In genomic region chr16:29962344-29962994, GRCh38 we compare ENCODE assay signal across 7 cellular contexts. TPM values are rescaled to one million over a fixed set of nuclear protein-coding genes. Genes with fewer than 3 reads are reported as not detected.
DNase-seq lines count a peak whose midpoint lies in the region; ATAC-seq, FAIRE-seq and TF ChIP-seq lines count a peak whose summit lies in the region.

No MANE protein-coding gene starts in this region.

- H3K18ac ChIP-seq in H1 (ENCODE audit: extremely low read depth, low read length), result 0 out of 2 replicates have a peak overlapping the region, but pooled peaks have one; percentile 19

- peak overlapping the region; percentile 3 for H3K56ac ChIP-seq in H1 (replicated peaks; ENCODE audit: insufficient read length, low read depth, low read length)

- no peak overlapping the region for H2BK12ac ChIP-seq in H1 (ENCODE audit: low read depth, low read length)

- no peak overlapping the region for H2BK20ac ChIP-seq in H1 (ENCODE audit: low read length)

- BruUV-seq in OCI-LY7 (replicated peaks; lab: Mats Ljungman, UMichigan), result TSS peak; percentile 91

- H3K27ac ChIP-seq in GM23248, result peak overlapping the region; percentile 74
- no peak overlapping the region for H3K27ac ChIP-seq in OCI-LY7 (ENCODE audit: low read depth, low read length, poor library complexity, severe bottlenecking)
- no peak overlapping the region for H3K27ac ChIP-seq in H1 (ENCODE audit: low read depth, low read length)
- H3K27ac ChIP-seq in mucosa of rectum (ENCODE audit: low read depth in 2 of 2, low read length in 2 of 2), result peak overlapping the region; percentile 91 to 94

- peak overlapping the region; percentile 77 for H2AFZ ChIP-seq in GM23248
- peak overlapping the region; percentile 49; the same call in 1 of the 2 replicates for H2AFZ ChIP-seq in OCI-LY7 (ENCODE audit: low read length)
- H2AFZ ChIP-seq in H1 (ENCODE audit: low read length), result peak overlapping the region; percentile 39; the same call in 1 of the 2 replicates

- H3K4ac ChIP-seq in H1 (replicated peaks; ENCODE audit: insufficient read length, low read depth, low read length), result peak overlapping the region; percentile 2

- no peaks in the 10 kb centered on the region for H3K27me3 ChIP-seq in GM23248 (replicated peaks; ENCODE audit: insufficient read depth)
- peaks cover 0 to 2% (median 0%) of the 10 kb centered on the region in 4 experiments; a peak in 1 of 7 replicates for H3K27me3 ChIP-seq in H1 (replicated peaks in 1 of 4; ENCODE audit: control insufficient read depth in 3 of 4, extremely low read depth in 1 of 4, insufficient read depth in 3 of 4, low read length in 3 of 4)
- H3K27me3 ChIP-seq in mucosa of rectum (ENCODE audit: control insufficient read depth in 2 of 2, insufficient read depth in 2 of 2, low read length in 2 of 2), result no peaks in the 10 kb centered on the region

- H2BK5ac ChIP-seq in H1 (ENCODE audit: low read depth, low read length), result peak overlapping the region; percentile 35; the same call in 1 of the 2 replicates

- H3K9ac ChIP-seq in GM23248 (peak overlapping the region; percentile 87), H1 (replicated peaks in 1 of 4; ENCODE audit: extremely low read depth in 1 of 4, low read depth in 3 of 4, low read length in 3 of 4) (peak overlapping the region in 2 of 4 experiments; percentile 66 to 74; a peak in 4 of 7 replicates), mucosa of rectum (ENCODE audit: low read depth in 1 of 2, low read length in 2 of 2) (peak overlapping the region; percentile 76 to 90)

- no peak for TF ChIP-seq EP300 in H1 (IDR thresholded peaks at IDR 0.05; ENCODE audit: borderline replicate concordance in 1 of 2, low read depth in 2 of 2, low read length in 2 of 2)

- no peaks in the 10 kb centered on the region for H3K36me3 ChIP-seq in GM23248 (ENCODE audit: low read depth)
- peaks cover 10% of the 10 kb centered on the region for H3K36me3 ChIP-seq in OCI-LY7 (ENCODE audit: insufficient read depth, low read length)
- peaks cover 0 to 4% (median 0%) of the 10 kb centered on the region in 4 experiments; a peak in 1 of 8 replicates for H3K36me3 ChIP-seq in H1 (ENCODE audit: control insufficient read depth in 2 of 4, insufficient read depth in 4 of 4, low read length in 3 of 4)
- no peaks in the 10 kb centered on the region for H3K36me3 ChIP-seq in mucosa of rectum (ENCODE audit: control insufficient read depth in 2 of 2, insufficient read depth in 2 of 2, low read length in 2 of 2)

- H2BK120ac ChIP-seq in H1 (replicated peaks; ENCODE audit: low read depth, low read length), result no peak overlapping the region

- TF ChIP-seq CTCF in OCI-LY7 (conservative IDR thresholded peaks at IDR 0.05; ENCODE audit: low read length), result no peak
- no peak for TF ChIP-seq CTCF in H1 (IDR thresholded peaks at IDR 0.05; ENCODE audit: control extremely low read depth in 1 of 3, insufficient read depth in 1 of 3, low read depth in 1 of 3, low read length in 3 of 3)

- no peak for FAIRE-seq in H1 (lab: Jason Lieb, UNC)

- 1 to 2% methylated on average over 18 of the region's 18 CpGs for WGBS in GM23248 (ENCODE audit: low coverage in 1 of 2, low lambda C conversion rate in 2 of 2, missing lambda C conversion rate in 2 of 2), 2 experiments
- 33% methylated on average over 18 of the region's 18 CpGs; no CpG with 5 or more reads in 1 of the 2 experiments for WGBS in H1 (ENCODE audit: extremely low coverage in 1 of 2, insufficient coverage in 1 of 2, insufficient read length in 1 of 2, insufficient replicate concordance in 2 of 2, low coverage in 1 of 2, low lambda C conversion rate in 2 of 2, missing lambda C conversion rate in 1 of 2), 2 experiments

- H3K79me1 ChIP-seq in H1 (ENCODE audit: low read depth, low read length), result no peaks in the 10 kb centered on the region

- H3K14ac ChIP-seq in H1 (ENCODE audit: insufficient read length), result no peak overlapping the region

- DNase-seq in GM23248 (peak; percentile 58), OCI-LY7 (ENCODE audit: low spot score) (no peak), H1 (ENCODE audit: low read depth in 1 of 2, low spot score in 2 of 2) (no peak)
- DNase-seq in stimulated activated CD4-positive, alpha-beta T cell treated with anti-CD3 and anti-CD28 coated beads, Interleukin-4, amount 100 ng/mL, for 4 hours, result no peak

- H3K23me2 ChIP-seq in H1 (ENCODE audit: low read depth, low read length), result peaks cover 12% of the 10 kb centered on the region

- H3K79me2 ChIP-seq in GM23248 (ENCODE audit: insufficient read depth) (peaks cover 23% of the 10 kb centered on the region), OCI-LY7 (ENCODE audit: insufficient read depth, low read depth, low read length) (no peaks in the 10 kb centered on the region), H1 (ENCODE audit: control insufficient read depth in 1 of 2, insufficient read depth in 2 of 2, low read length in 2 of 2) (no peaks in the 10 kb centered on the region)

- H3K4me1 ChIP-seq in GM23248 (ENCODE audit: insufficient read depth) (peaks cover 9% of the 10 kb centered on the region; the same call in 1 of the 2 replicates), OCI-LY7 (ENCODE audit: insufficient read depth, low read length, poor library complexity, severe bottlenecking) (peaks cover 17% of the 10 kb centered on the region), H1 (replicated peaks in 1 of 4; ENCODE audit: control insufficient read depth in 3 of 4, insufficient read depth in 4 of 4, low read length in 3 of 4) (peaks cover 0 to 5% (median 3%) of the 10 kb centered on the region in 4 experiments; a peak in 5 of 7 replicates), mucosa of rectum (ENCODE audit: control insufficient read depth in 2 of 2, insufficient read depth in 2 of 2, low read length in 2 of 2) (peaks cover 18 to 20% of the 10 kb centered on the region in 2 donors)

- H3K9me3 ChIP-seq in GM23248 (ENCODE audit: low read depth), result no peaks in the 10 kb centered on the region
- no peaks in the 10 kb centered on the region for H3K9me3 ChIP-seq in OCI-LY7 (ENCODE audit: low read length)
- H3K9me3 ChIP-seq in H1 (ENCODE audit: insufficient read depth in 2 of 2, low read depth in 1 of 2, low read length in 1 of 2), result no peaks in the 10 kb centered on the region
- no peaks in the 10 kb centered on the region for H3K9me3 ChIP-seq in mucosa of rectum (ENCODE audit: control insufficient read depth in 2 of 2, low read length in 2 of 2)

- no peak overlapping the region for H4K5ac ChIP-seq in H1 (ENCODE audit: insufficient read length, low read depth, low read length)

- POLR2A ChIA-PET in OCI-LY7 (lab: Charles Lee), result interaction anchor here (0.6 to 3.4 kb wide), 6 partner anchors 10 to 36 kb away, joined by 3 to 56 read pairs (median 6); partner anchors contain the start of genes KCTD13 and TAOK2
- POLR2A ChIA-PET in H1 (lab: Charles Lee; ENCODE audit: partially characterized antibody), result interaction anchor here (0.9 to 3.6 kb wide), 9 partner anchors 10 to 261 kb away, joined by 3 to 33 read pairs (median 4); partner anchors contain the start of genes KCTD13, MAZ, TAOK2 and TBX6

- H3K9me2 ChIP-seq in GM23248 (ENCODE audit: insufficient read depth) (no peaks in the 10 kb centered on the region), OCI-LY7 (ENCODE audit: insufficient read depth, low read length) (no peaks in the 10 kb centered on the region)

- H3K4me2 ChIP-seq in GM23248 (ENCODE audit: unreplicated experiment) (peak overlapping the region; percentile 95), OCI-LY7 (ENCODE audit: low read length) (peak overlapping the region; percentile 95), H1 (ENCODE audit: insufficient read depth in 1 of 2, low read depth in 2 of 2, low read length in 2 of 2) (peak overlapping the region; percentile 87 to 93)

- no peak overlapping the region for H2AK5ac ChIP-seq in H1 (ENCODE audit: low read depth, low read length)

- no peak for TF ChIP-seq RAD21 in H1 (IDR thresholded peaks at IDR 0.05 in 1 of 2, conservative IDR thresholded peaks at IDR 0.05 in 1 of 2; ENCODE audit: low read depth in 2 of 2, low read length in 2 of 2)

- in situ Hi-C loops in GM23248 (cut with MboI), result no loop called here

- H4K20me1 ChIP-seq in GM23248 (ENCODE audit: insufficient read depth), result no peaks in the 10 kb centered on the region
- no peaks in the 10 kb centered on the region for H4K20me1 ChIP-seq in OCI-LY7 (ENCODE audit: insufficient read depth, low read length)
- no peaks in the 10 kb centered on the region for H4K20me1 ChIP-seq in H1 (replicated peaks in 1 of 2; ENCODE audit: control insufficient read depth in 1 of 2, insufficient read depth in 2 of 2, low read length in 2 of 2)

- H4K91ac ChIP-seq in H1 (replicated peaks; ENCODE audit: insufficient read length, low read length), result peak overlapping the region; percentile 30

- H4K8ac ChIP-seq in H1 (ENCODE audit: extremely low read depth, insufficient read depth, low read length), result peak overlapping the region; percentile 7; the same call in 1 of the 2 replicates

- ATAC-seq in HG03378 (IDR thresholded peaks at IDR 0.05; ENCODE audit: unreplicated experiment), result no peak
- no peak for ATAC-seq in GM21390 (IDR thresholded peaks at IDR 0.05; ENCODE audit: unreplicated experiment)

- intact Hi-C loops in OCI-LY7 (cut with micrococcal nuclease; ENCODE audit: unreplicated experiment), result no loop called here

- CTCF ChIA-PET in OCI-LY7 (lab: Charles Lee; ENCODE audit: unreplicated experiment), result interaction anchor here (0.6 to 0.9 kb wide), 2 partner anchors 11 to 235 kb away, joined by 3 to 6 read pairs; partner anchors contain the start of gene TAOK2
- CTCF ChIA-PET in H1 (lab: Charles Lee; ENCODE audit: partially characterized antibody), result interaction anchor here (0.5 to 2.5 kb wide), 10 partner anchors 10 to 649 kb away, joined by 3 to 16 read pairs (median 5); partner anchors contain the start of gene KCTD13

- H3K23ac ChIP-seq in H1 (ENCODE audit: insufficient read length), result no peak overlapping the region

- H3F3A ChIP-seq in GM23248 (ENCODE audit: insufficient read depth), result no peaks in the 10 kb centered on the region

- no peak for TF ChIP-seq POLR2A in H1 (IDR thresholded peaks at IDR 0.05; ENCODE audit: control extremely low read depth in 1 of 2, low read depth in 2 of 2, low read length in 2 of 2)

- H2BK15ac ChIP-seq in H1 (ENCODE audit: low read length), result no peak overlapping the region

- H3K4me3 ChIP-seq in GM23248 (peak overlapping the region; percentile 78), OCI-LY7 (ENCODE audit: low read depth, low read length, poor library complexity, severe bottlenecking) (peak overlapping the region; percentile 75), H1 (ENCODE audit: extremely low read depth in 1 of 4, insufficient read depth in 2 of 4, low read depth in 3 of 4, low read length in 4 of 4) (peak overlapping the region; percentile 51 to 81 (median 72)), mucosa of rectum (ENCODE audit: low read length in 2 of 2) (peak overlapping the region; percentile 81 to 90)

RNA-seq across cellular contexts. Expression of gene TMEM219, which starts 0.6 kb away (rescaled TPM):
- 91.6 and 124 TPM in 2 replicates for total RNA-seq in GM23248 (2014; rRNA removed; shearing (Covaris generic))
- polyA plus RNA-seq in GM23248 (2016; fragmentation: Nextera tagmentation; extraction: Ambion mirVana) (162 and 166 TPM in 2 replicates), H1 (2011; rRNA removed) (116 and 150 TPM in 2 replicates)
- total RNA-seq in OCI-LY7 (2014; rRNA removed; shearing (Covaris generic)), result 75.7 and 94.1 TPM in 2 replicates
- 82.9 and 88.6 TPM in 2 replicates for total RNA-seq in OCI-LY7 (2022)
- 60.2 and 64.9 TPM in 2 replicates for total RNA-seq in H1 (2021; fragmentation: NEBNext Ultra II Directional; extraction: Animal tissue kit (Norgen Biotek cat#: 25700))
- polyA plus RNA-seq in H1 (2011; cell fraction: cytosol; rRNA removed), result 77.7 TPM
- polyA plus RNA-seq in H1 (2011; cell fraction: nucleus; rRNA removed), result 113 TPM
- 64.5 to 81.2 TPM (median 72.6 TPM) in 4 replicates for polyA plus RNA-seq in H1 (2012, experiment 1 of 2)
- 121 TPM for polyA plus RNA-seq in H1 (2012, experiment 2 of 2)
- 56.4 TPM for polyA plus RNA-seq in H1 (2013, experiment 1 of 2)
- 57.6 TPM for polyA plus RNA-seq in H1 (2013, experiment 2 of 2)
- 31.1 and 35.0 TPM in 2 replicates for polyA minus RNA-seq in H1 (2011; rRNA and poly(A)+ RNA removed)
- 44.7 TPM for polyA minus RNA-seq in H1 (2011; cell fraction: cytosol; rRNA and poly(A)+ RNA removed)
- polyA minus RNA-seq in H1 (2011; cell fraction: nucleus; rRNA and poly(A)+ RNA removed), result 37.2 TPM

RNA-seq across cellular contexts. Expression of gene TAOK2, which starts 11.2 kb away (rescaled TPM):
- total RNA-seq in GM23248 (2014; rRNA removed; shearing (Covaris generic)), result 57.7 and 57.9 TPM in 2 replicates
- polyA plus RNA-seq in GM23248 (2016; fragmentation: Nextera tagmentation; extraction: Ambion mirVana) (12.5 and 13.6 TPM in 2 replicates), H1 (2011; rRNA removed) (13.5 and 18.0 TPM in 2 replicates)
- total RNA-seq in OCI-LY7 (2014; rRNA removed; shearing (Covaris generic)), result 31.7 and 33.3 TPM in 2 replicates
- total RNA-seq in OCI-LY7 (2022), result 45.0 and 46.8 TPM in 2 replicates
- 32.6 and 34.2 TPM in 2 replicates for total RNA-seq in H1 (2021; fragmentation: NEBNext Ultra II Directional; extraction: Animal tissue kit (Norgen Biotek cat#: 25700))
- polyA plus RNA-seq in H1 (2011; cell fraction: cytosol; rRNA removed), result 20.1 TPM
- 52.1 TPM for polyA plus RNA-seq in H1 (2011; cell fraction: nucleus; rRNA removed)
- polyA plus RNA-seq in H1 (2012, experiment 1 of 2), result 17.4 to 25.3 TPM (median 24.0 TPM) in 4 replicates
- 16.7 TPM for polyA plus RNA-seq in H1 (2012, experiment 2 of 2)
- 16.8 TPM for polyA plus RNA-seq in H1 (2013, experiment 1 of 2)
- polyA plus RNA-seq in H1 (2013, experiment 2 of 2), result 16.0 TPM
- polyA minus RNA-seq in H1 (2011; rRNA and poly(A)+ RNA removed), result 19.1 and 19.9 TPM in 2 replicates
- 20.4 TPM for polyA minus RNA-seq in H1 (2011; cell fraction: cytosol; rRNA and poly(A)+ RNA removed)
- polyA minus RNA-seq in H1 (2011; cell fraction: nucleus; rRNA and poly(A)+ RNA removed), result 21.0 TPM

RNA-seq across cellular contexts. Expression of gene HIRIP3, which starts 32.9 kb away (rescaled TPM):
- total RNA-seq in GM23248 (2014; rRNA removed; shearing (Covaris generic)), result 3.2 and 3.9 TPM in 2 replicates
- polyA plus RNA-seq in GM23248 (2016; fragmentation: Nextera tagmentation; extraction: Ambion mirVana) (11.9 and 14.0 TPM in 2 replicates), H1 (2011; rRNA removed) (11.9 and 14.0 TPM in 2 replicates)
- 54.4 and 60.4 TPM in 2 replicates for total RNA-seq in OCI-LY7 (2014; rRNA removed; shearing (Covaris generic))
- 43.2 and 52.3 TPM in 2 replicates for total RNA-seq in OCI-LY7 (2022)
- total RNA-seq in H1 (2021; fragmentation: NEBNext Ultra II Directional; extraction: Animal tissue kit (Norgen Biotek cat#: 25700)), result 17.7 and 18.5 TPM in 2 replicates
- polyA plus RNA-seq in H1 (2011; cell fraction: cytosol; rRNA removed), result 12.8 TPM
- 15.7 TPM for polyA plus RNA-seq in H1 (2011; cell fraction: nucleus; rRNA removed)
- 12.4 to 18.3 TPM (median 16.7 TPM) in 4 replicates for polyA plus RNA-seq in H1 (2012, experiment 1 of 2)
- polyA plus RNA-seq in H1 (2012, experiment 2 of 2), result 7.1 TPM
- 13.8 TPM for polyA plus RNA-seq in H1 (2013, experiment 1 of 2)
- 12.4 TPM for polyA plus RNA-seq in H1 (2013, experiment 2 of 2)
- polyA minus RNA-seq in H1 (2011; rRNA and poly(A)+ RNA removed), result 2.1 and 3.8 TPM in 2 replicates
- polyA minus RNA-seq in H1 (2011; cell fraction: cytosol; rRNA and poly(A)+ RNA removed), result 5.5 TPM
- polyA minus RNA-seq in H1 (2011; cell fraction: nucleus; rRNA and poly(A)+ RNA removed), result 5.2 TPM

RNA-seq across cellular contexts. Expression of gene INO80E, which starts 33.6 kb away (rescaled TPM):
- total RNA-seq in GM23248 (2014; rRNA removed; shearing (Covaris generic)), result 51.1 and 111 TPM in 2 replicates
- 32.3 and 35.3 TPM in 2 replicates for polyA plus RNA-seq in GM23248 (2016; fragmentation: Nextera tagmentation; extraction: Ambion mirVana)
- total RNA-seq in OCI-LY7 (2014; rRNA removed; shearing (Covaris generic)), result 88.0 and 94.7 TPM in 2 replicates
- 129 and 140 TPM in 2 replicates for total RNA-seq in OCI-LY7 (2022)
- 91.2 and 92.7 TPM in 2 replicates for total RNA-seq in H1 (2021; fragmentation: NEBNext Ultra II Directional; extraction: Animal tissue kit (Norgen Biotek cat#: 25700))
- polyA plus RNA-seq in H1 (2011; rRNA removed), result 43.0 and 110 TPM in 2 replicates
- polyA plus RNA-seq in H1 (2011; cell fraction: cytosol; rRNA removed), result 48.7 TPM
- 55.1 TPM for polyA plus RNA-seq in H1 (2011; cell fraction: nucleus; rRNA removed)
- 68.1 to 75.5 TPM (median 72.4 TPM) in 4 replicates for polyA plus RNA-seq in H1 (2012, experiment 1 of 2)
- polyA plus RNA-seq in H1 (2012, experiment 2 of 2), result 83.4 TPM
- polyA plus RNA-seq in H1 (2013, experiment 1 of 2), result 70.3 TPM
- 69.2 TPM for polyA plus RNA-seq in H1 (2013, experiment 2 of 2)
- polyA minus RNA-seq in H1 (2011; rRNA and poly(A)+ RNA removed), result 10.5 and 12.6 TPM in 2 replicates
- 27.1 TPM for polyA minus RNA-seq in H1 (2011; cell fraction: cytosol; rRNA and poly(A)+ RNA removed)
- polyA minus RNA-seq in H1 (2011; cell fraction: nucleus; rRNA and poly(A)+ RNA removed), result 19.5 TPM

RNA-seq across cellular contexts. Expression of gene KCTD13, which starts 36.4 kb away (rescaled TPM):
- 3.7 and 14.7 TPM in 2 replicates for total RNA-seq in GM23248 (2014; rRNA removed; shearing (Covaris generic))
- polyA plus RNA-seq in GM23248 (2016; fragmentation: Nextera tagmentation; extraction: Ambion mirVana) (10.7 and 12.6 TPM in 2 replicates), H1 (2011; rRNA removed) (9.2 and 14.0 TPM in 2 replicates)
- total RNA-seq in OCI-LY7 (2014; rRNA removed; shearing (Covaris generic)), result 14.4 and 15.9 TPM in 2 replicates
- 48.0 and 49.5 TPM in 2 replicates for total RNA-seq in OCI-LY7 (2022)
- 10.8 and 12.3 TPM in 2 replicates for total RNA-seq in H1 (2021; fragmentation: NEBNext Ultra II Directional; extraction: Animal tissue kit (Norgen Biotek cat#: 25700))
- 8.1 TPM for polyA plus RNA-seq in H1 (2011; cell fraction: cytosol; rRNA removed)
- 25.8 TPM for polyA plus RNA-seq in H1 (2011; cell fraction: nucleus; rRNA removed)
- polyA plus RNA-seq in H1 (2012, experiment 1 of 2), result 9.4 to 12.3 TPM (median 11.3 TPM) in 4 replicates
- 8.0 TPM for polyA plus RNA-seq in H1 (2012, experiment 2 of 2)
- 10.2 TPM for polyA plus RNA-seq in H1 (2013, experiment 1 of 2)
- 8.2 TPM for polyA plus RNA-seq in H1 (2013, experiment 2 of 2)
- 4.2 and 6.4 TPM in 2 replicates for polyA minus RNA-seq in H1 (2011; rRNA and poly(A)+ RNA removed)
- 5.6 TPM for polyA minus RNA-seq in H1 (2011; cell fraction: cytosol; rRNA and poly(A)+ RNA removed)
- 10.5 TPM for polyA minus RNA-seq in H1 (2011; cell fraction: nucleus; rRNA and poly(A)+ RNA removed)

Comparison
In these comparisons a context has a peak if more than half of its experiments do, and no peak if none do; other contexts are left out.
1. H3K27ac ChIP-seq: peak in GM23248 (single experiment) and mucosa of rectum (2 of 2); none in OCI-LY7 (single experiment) and H1 (single experiment).
2. Peak in every context shown above with its lines, with median percentiles within 50 percentile points of each other: H2AFZ ChIP-seq, H3K4me2 ChIP-seq and H3K4me3 ChIP-seq.